In the genomic region with DNA sequence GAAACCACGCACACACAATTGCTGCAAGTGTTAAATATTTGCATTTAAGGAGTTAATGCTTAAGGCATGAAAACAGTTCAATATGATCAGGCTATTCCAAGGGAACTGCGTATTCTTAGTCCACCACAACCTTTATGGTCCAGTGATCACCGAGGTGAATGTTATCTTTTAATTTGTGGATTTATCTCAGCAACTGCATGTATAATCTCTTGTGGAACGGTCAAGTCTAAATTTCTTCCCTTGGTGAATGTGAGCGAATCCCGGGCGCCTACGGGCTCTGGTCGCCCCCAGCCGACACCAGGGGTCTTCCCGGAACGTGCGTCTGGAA, we compare ENCODE assay signal across 8 cellular contexts. TPM values are rescaled to one million over a fixed set of nuclear protein-coding genes. Genes with fewer than 3 reads are reported as not detected.
DNase-seq lines count a peak whose midpoint lies in the region; ATAC-seq and TF ChIP-seq lines count a peak whose summit lies in the region.

No MANE protein-coding gene starts in this region.

- no peak overlapping the region for H3K27ac ChIP-seq in SK-N-MC

- H3K4me3 ChIP-seq in GM12865 (ENCODE audit: low read depth, low read length), result peak overlapping the region; percentile 66
- H3K4me3 ChIP-seq in SK-N-MC, result peak overlapping the region; percentile 97
- H3K4me3 ChIP-seq in fibroblast of the aortic adventitia (ENCODE audit: low read depth, low read length), result peak overlapping the region; percentile 77
- H3K4me3 ChIP-seq in retinal pigment epithelial cell (ENCODE audit: low read length), result peak overlapping the region; percentile 45

- H3K9ac ChIP-seq in SK-N-MC (ENCODE audit: insufficient read length), result peak overlapping the region; percentile 85

- DNase-seq in GM12865 (ENCODE audit: low read depth) (no peak), SK-N-MC (ENCODE audit: low read depth, low spot score) (no peak), fibroblast of the aortic adventitia (ENCODE audit: low read depth) (peak; percentile 2), retinal pigment epithelial cell (ENCODE audit: low read depth) (peak; percentile 7), NCI-H524 treated with DMSO at 0.1 percent for 48 hours (lab: John Stamatoyannopoulos, UW) (no peak), DMS79 (lab: John Stamatoyannopoulos, UW) (no peak), NCI-H1694 (lab: John Stamatoyannopoulos, UW) (no peak)

- no peak for TF ChIP-seq CTCF in GM12865 (IDR thresholded peaks at IDR 0.05; ENCODE audit: insufficient read depth, low read depth, low read length, missing control alignments)
- no peak for TF ChIP-seq CTCF in fibroblast of the aortic adventitia (IDR thresholded peaks at IDR 0.05; ENCODE audit: insufficient read depth, low read length)
- no peak for TF ChIP-seq CTCF in retinal pigment epithelial cell (conservative IDR thresholded peaks at IDR 0.05; ENCODE audit: low read depth, low read length)

- H3K36me3 ChIP-seq in SK-N-MC (ENCODE audit: insufficient read depth, low read length), result peaks cover 3% of the 10 kb centered on the region; the same call in 1 of the 2 replicates

- ATAC-seq in HG02938 (IDR thresholded peaks at IDR 0.05; ENCODE audit: unreplicated experiment), result no peak

- no peaks in the 10 kb centered on the region for H3K9me3 ChIP-seq in SK-N-MC (ENCODE audit: low read depth, low read length)

RNA-seq across cellular contexts. Expression of a gene that starts 1.0 kb away (rescaled TPM):
- 0.27 and 0.33 TPM in 2 replicates for total RNA-seq in fibroblast of the aortic adventitia (ENCODE audit: low replicate concordance)

RNA-seq across cellular contexts. Expression of a gene that starts 27.6 kb away (rescaled TPM):
- 21.9 and 33.9 TPM in 2 replicates for total RNA-seq in fibroblast of the aortic adventitia (ENCODE audit: low replicate concordance)

RNA-seq across cellular contexts. Expression of a gene that starts 27.8 kb away (rescaled TPM):
- 15.9 and 28.7 TPM in 2 replicates for total RNA-seq in fibroblast of the aortic adventitia (ENCODE audit: low replicate concordance)

Comparison
In these comparisons a context has a peak if more than half of its experiments do, and no peak if none do; other contexts are left out.
1. DNase-seq: peak in fibroblast of the aortic adventitia (single experiment) and retinal pigment epithelial cell (single experiment); none in GM12865 (single experiment), SK-N-MC (single experiment), NCI-H524 treated with DMSO at 0.1 percent for 48 hours (single experiment), DMS79 (single experiment) and NCI-H1694 (single experiment).
2. H3K4me3 ChIP-seq: peak in every context shown above with its lines; median percentile 97 in SK-N-MC; 77 in fibroblast of the aortic adventitia; 66 in GM12865; 45 in retinal pigment epithelial cell.